ENCODE assay signal across 8 cellular contexts in the genomic region with DNA sequence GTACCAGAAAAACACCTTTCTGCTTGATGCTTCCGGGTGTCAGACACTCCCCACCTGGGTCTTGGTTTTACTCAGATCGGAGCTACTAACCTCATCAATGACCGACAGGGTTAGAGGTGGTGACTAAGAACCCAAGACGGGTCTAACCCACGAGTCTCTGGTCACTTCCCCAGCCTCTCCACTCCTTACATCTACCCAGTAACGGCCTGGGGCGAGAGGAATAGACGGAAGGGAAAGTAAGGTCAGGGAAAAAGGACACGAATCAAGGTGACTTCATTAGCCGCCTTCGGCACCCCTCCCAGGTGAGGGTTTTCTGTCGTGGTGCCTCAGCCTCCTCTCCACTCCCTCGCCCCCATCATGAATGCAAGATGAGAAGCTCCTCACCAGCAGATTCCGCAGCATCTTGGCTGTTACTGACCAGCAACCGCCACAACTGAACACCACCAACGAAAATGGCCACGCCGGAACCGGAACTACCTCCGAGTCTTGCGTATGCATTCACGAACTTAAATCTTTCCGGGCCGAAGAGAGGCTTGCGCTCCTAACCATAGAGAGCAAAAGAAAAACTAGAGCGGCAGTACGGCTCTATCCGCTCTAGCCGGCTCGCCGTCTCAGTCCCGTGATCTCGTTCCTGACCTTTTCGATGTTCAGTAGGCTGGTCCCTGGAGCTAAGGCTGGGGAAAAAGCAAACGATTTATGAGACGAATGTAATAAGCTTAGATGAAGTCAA. TPM values are rescaled to one million over a fixed set of nuclear protein-coding genes. Genes with fewer than 3 reads are reported as not detected.
DNase-seq lines count a peak whose midpoint lies in the region; ATAC-seq lines count a peak whose summit lies in the region.

A gene with protein sequence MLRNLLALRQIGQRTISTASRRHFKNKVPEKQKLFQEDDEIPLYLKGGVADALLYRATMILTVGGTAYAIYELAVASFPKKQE (minus strand): TSS at position 469 of the 730 bp plus-strand sequence. CDS start 67 bp downstream, at position 402.

- H3K27me3 Mint-ChIP-seq in IgD-negative memory B cell = peaks cover 8% of the 10 kb centered on the region

- H3K27ac Mint-ChIP-seq in IgD-negative memory B cell = peak within 1 kb of the TSS; percentile 82 to 100 (median 98)

- H3K9me3 Mint-ChIP-seq in IgD-negative memory B cell = peaks cover 0 to 4% (median 0%) of the 10 kb centered on the region in 3 donors

- peak; percentile 94 for ATAC-seq in GM21529 (IDR thresholded peaks at IDR 0.05; ENCODE audit: unreplicated experiment)

- peaks cover 11 to 20% (median 20%) of the 10 kb centered on the region in 3 donors for H3K4me1 Mint-ChIP-seq in IgD-negative memory B cell

- H3K4me3 Mint-ChIP-seq in IgD-negative memory B cell = peak within 1 kb of the TSS; percentile 93 to 100 (median 98)

- peaks cover 5% of the 10 kb centered on the region for H3K36me3 Mint-ChIP-seq in IgD-negative memory B cell

- DNase-seq in DMS 273 treated with DMSO at 0.1 percent for 48 hours (lab: John Stamatoyannopoulos, UW) (peak; percentile 97), OCI-M2 (lab: John Stamatoyannopoulos, UW; ENCODE audit: unreplicated experiment) (peak; percentile 90), activated T-cell treated with anti-CD3 and anti-CD28 coated beads for 4 hours (peak; percentile 71), epidermal melanocyte (ENCODE audit: insufficient read length, low spot score) (peak; percentile 68), middle frontal gyrus (ENCODE audit: extremely low spot score, low spot score) (peak; percentile 92)
- DNase-seq in stimulated activated CD8-positive, alpha-beta memory T cell treated with anti-CD3 and anti-CD28 coated beads, Interleukin-2, amount 100 ng/mL, for 48 hours (ENCODE audit: low read depth in 2 of 2) = peak; percentile 61 to 74

RNA-seq across cellular contexts. Expression of the gene that starts here (rescaled TPM):
- polyA plus RNA-seq in IgD-negative memory B cell = 747 TPM

Comparison
In these comparisons a context has a peak if more than half of its experiments do, and no peak if none do; other contexts are left out.
1. Peak in every context shown above with its lines: DNase-seq and ATAC-seq.